In genomic region chr2:11502740-11503292, GRCh38 we compare ENCODE assay signal across 2 cellular contexts.
TF ChIP-seq lines count a peak whose summit lies in the region.

No MANE protein-coding gene starts in this region.

TF ChIP-seq in HCT116, 20 proteins besides CTCF, POLR2A, EP300 and RAD21:
- no peak for TF ChIP-seq SIN3A (IDR thresholded peaks at IDR 0.05; ENCODE audit: low read depth)
- TF ChIP-seq ZNF274 (IDR thresholded peaks at IDR 0.05; ENCODE audit: low read depth, low read length) = no peak
- TF ChIP-seq CBX3 (IDR thresholded peaks at IDR 0.05; ENCODE audit: low read depth) = no peak
- TF ChIP-seq ATF3 (IDR thresholded peaks at IDR 0.05) = no peak
- TF ChIP-seq MAX (IDR thresholded peaks at IDR 0.05) = no peak
- no peak for TF ChIP-seq YY1 (IDR thresholded peaks at IDR 0.05; ENCODE audit: extremely low read depth, insufficient replicate concordance, low read depth, low read length)
- TF ChIP-seq CEBPB (IDR thresholded peaks at IDR 0.05; ENCODE audit: low read depth) = 0 out of 2 replicates have a peak, but pooled peaks have one; percentile 7
- 0 out of 2 replicates have a peak, but pooled peaks have one; percentile 10 for TF ChIP-seq FOSL1 (IDR thresholded peaks at IDR 0.05; ENCODE audit: low read depth)
- no peak for TF ChIP-seq TCF7L2 (IDR thresholded peaks at IDR 0.05; ENCODE audit: borderline replicate concordance, extremely low read depth, insufficient read depth, insufficient read length)

TF ChIP-seq in WTC11, 78 proteins besides CTCF, POLR2A, EP300 and RAD21:
- TF ChIP-seq ARID4B (CRISPR knock-in tag; IDR thresholded peaks at IDR 0.05; ENCODE audit: borderline replicate concordance) (no peak), TCF7 (CRISPR knock-in tag; IDR thresholded peaks at IDR 0.05; ENCODE audit: low read depth) (no peak), ZBTB21 (CRISPR knock-in tag; IDR thresholded peaks at IDR 0.05; ENCODE audit: borderline replicate concordance) (no peak), GABPB1 (CRISPR knock-in tag; IDR thresholded peaks at IDR 0.05) (peak; percentile 98), ZSCAN18 (CRISPR knock-in tag; IDR thresholded peaks at IDR 0.05) (no peak), FOXK1 (CRISPR knock-in tag; IDR thresholded peaks at IDR 0.05) (no peak), SMAD3 (CRISPR knock-in tag; IDR thresholded peaks at IDR 0.05; ENCODE audit: borderline replicate concordance) (no peak)
